ENCODE assay signal across 8 cellular contexts in genomic region chr1:22428672-22429071, GRCh38. TPM values are rescaled to one million over a fixed set of nuclear protein-coding genes. Genes with fewer than 3 reads are reported as not detected.
DNase-seq lines count a peak whose midpoint lies in the region; ATAC-seq and TF ChIP-seq lines count a peak whose summit lies in the region.

No MANE protein-coding gene starts in this region.

- no peaks in the 10 kb centered on the region for H3K79me2 ChIP-seq in SU-DHL-6 (ENCODE audit: insufficient read depth, low read length)

- H2AFZ ChIP-seq in SU-DHL-6 (ENCODE audit: low read depth, low read length, severe bottlenecking) = peak overlapping the region; percentile 65

- CTCF ChIA-PET in Calu3 (lab: Charles Lee) = interaction anchor here (0.6 kb wide), 1 partner anchor 226 kb away, joined by 3 read pairs; no protein-coding TSS in a partner anchor

- no peak for TF ChIP-seq POLR2A in ovary (IDR thresholded peaks at IDR 0.05)

- H3K36me3 ChIP-seq in SU-DHL-6 (ENCODE audit: low read length) (no peaks in the 10 kb centered on the region), ovary (no peaks in the 10 kb centered on the region)

- no peaks in the 10 kb centered on the region for H3F3A ChIP-seq in SU-DHL-6 (ENCODE audit: insufficient read depth)

- H3K27ac ChIP-seq in HL-60 (replicated peaks) = peak overlapping the region; percentile 46
- H3K27ac ChIP-seq in SU-DHL-6 (ENCODE audit: low read depth, low read length) = no peak overlapping the region
- H3K27ac ChIP-seq in ovary = no peak overlapping the region

- DNase-seq in Calu3 (peak; percentile 40), HL-60 (ENCODE audit: low read depth in 1 of 2, low spot score in 1 of 2) (peak; percentile 30 to 63), epithelial cell of esophagus (ENCODE audit: low read depth) (peak; percentile 69), natural killer cell (peak; percentile 20), ovary (no peak)

- H3K27me3 ChIP-seq in HL-60 (ENCODE audit: insufficient read depth, poor library complexity, severe bottlenecking) = no peaks in the 10 kb centered on the region
- H3K27me3 ChIP-seq in SU-DHL-6 (ENCODE audit: low read length) = no peaks in the 10 kb centered on the region
- H3K27me3 ChIP-seq in ovary = no peaks in the 10 kb centered on the region

- H3K4me3 Mint-ChIP-seq in Calu3 (ENCODE audit: low read depth, unreplicated experiment) (peak overlapping the region; percentile 71), natural killer cell (peak overlapping the region; percentile 72)

- peaks cover 7% of the 10 kb centered on the region for H3K4me1 Mint-ChIP-seq in Calu3 (ENCODE audit: low read depth, unreplicated experiment)
- H3K4me1 Mint-ChIP-seq in natural killer cell = peaks cover 4% of the 10 kb centered on the region in 2 donors

- peak overlapping the region; percentile 44 for H3K4me3 ChIP-seq in HL-60 (replicated peaks; ENCODE audit: insufficient read depth, low read length)
- peak overlapping the region; percentile 51 for H3K4me3 ChIP-seq in SU-DHL-6 (ENCODE audit: insufficient read depth, low read length, poor library complexity, severe bottlenecking)
- H3K4me3 ChIP-seq in epithelial cell of esophagus (ENCODE audit: low read length) = peak overlapping the region; percentile 56
- no peak overlapping the region for H3K4me3 ChIP-seq in ovary

- no peaks in the 10 kb centered on the region for H4K20me1 ChIP-seq in SU-DHL-6 (ENCODE audit: low read depth, low read length)

- intact Hi-C loops in Calu3 (cut with micrococcal nuclease; ENCODE audit: unreplicated experiment) = no loop called here
- intact Hi-C loops in natural killer cell (cut with micrococcal nuclease) = loop anchor here (2.0 kb wide), 1 partner anchor 22 kb away; the partner anchor contains the start of gene ZBTB40
- intact Hi-C loops in ovary (cut with DNase I) = loop anchor here in 1 of 4 donors (10.0 kb wide), 1 partner anchor 126 kb away; no protein-coding TSS in a partner anchor

- peak; percentile 59 to 96 (median 88) for ATAC-seq in natural killer cell
- no peak for ATAC-seq in GM21367 (IDR thresholded peaks at IDR 0.05; ENCODE audit: unreplicated experiment)
- ATAC-seq in HG02884 (IDR thresholded peaks at IDR 0.05; ENCODE audit: unreplicated experiment) = no peak

- H3K27me3 Mint-ChIP-seq in Calu3 (ENCODE audit: unreplicated experiment) (no peaks in the 10 kb centered on the region), natural killer cell (ENCODE audit: low read depth in 2 of 2) (peaks cover 0 to 7% of the 10 kb centered on the region in 2 donors)

- peak overlapping the region; percentile 46 for H3K4me2 ChIP-seq in SU-DHL-6 (ENCODE audit: low read depth, low read length, poor library complexity, severe bottlenecking)

- peaks cover 2% of the 10 kb centered on the region for H3K9me3 Mint-ChIP-seq in Calu3 (ENCODE audit: low read depth, unreplicated experiment)
- no peaks in the 10 kb centered on the region for H3K9me3 Mint-ChIP-seq in natural killer cell

- H3K36me3 Mint-ChIP-seq in Calu3 (ENCODE audit: insufficient read depth, unreplicated experiment) (peaks cover 8% of the 10 kb centered on the region), natural killer cell (no peaks in the 10 kb centered on the region)

- no peaks in the 10 kb centered on the region for H3K9me2 ChIP-seq in SU-DHL-6 (replicated peaks; ENCODE audit: insufficient read depth, low read length)

- BruUV-seq in Calu3 (replicated peaks; lab: Mats Ljungman, UMichigan) = no TSS peak

- TF ChIP-seq EP300 in ovary (IDR thresholded peaks at IDR 0.05) = no peak

- H3K4me1 ChIP-seq in ovary (ENCODE audit: insufficient read depth) = no peaks in the 10 kb centered on the region

- H3K9me3 ChIP-seq in SU-DHL-6 (ENCODE audit: insufficient read depth, low read length) (no peaks in the 10 kb centered on the region), ovary (no peaks in the 10 kb centered on the region)

- H3K27ac Mint-ChIP-seq in Calu3 (ENCODE audit: unreplicated experiment) (no peak overlapping the region), natural killer cell (peak overlapping the region in 1 of 2 donors; percentile 10)

- H3K9ac ChIP-seq in SU-DHL-6 (ENCODE audit: low read length) = peak overlapping the region; percentile 4; the same call in 1 of the 2 replicates

- no peak for TF ChIP-seq CTCF in Calu3 (IDR thresholded peaks at IDR 0.05; ENCODE audit: unreplicated experiment)
- TF ChIP-seq CTCF in HL-60 (IDR thresholded peaks at IDR 0.05; ENCODE audit: insufficient read depth, low read length) = no peak
- TF ChIP-seq CTCF in SU-DHL-6 (IDR thresholded peaks at IDR 0.05; ENCODE audit: insufficient read depth, low read length, poor library complexity, severe bottlenecking) = no peak
- no peak for TF ChIP-seq CTCF in epithelial cell of esophagus (IDR thresholded peaks at IDR 0.05; ENCODE audit: insufficient read depth, low read depth, low read length, missing control alignments)
- no peak for TF ChIP-seq CTCF in natural killer cell (IDR thresholded peaks at IDR 0.05)
- no peak for TF ChIP-seq CTCF in ovary (IDR thresholded peaks at IDR 0.05)

- WGBS in ovary, 3 donors = 43 to 61% (median 44%) methylated on average over 5 of the region's 5 CpGs

RNA-seq across cellular contexts. Expression of gene ZBTB40, which starts 23.0 kb away (rescaled TPM):
- 17.8 and 18.7 TPM in 2 replicates for total RNA-seq in Calu3 (2022)
- total RNA-seq in natural killer cell = 10 to 100 TPM; 32.9 to 37.6 (median 36.7) TPM
- total RNA-seq in ovary = 10 to 100 TPM; 11.6 to 26.0 (median 22.9) TPM
- 10 to 100 TPM in 1 of 2 donors, 1 to 10 TPM in 1; 8.3 to 19.1 TPM for polyA plus RNA-seq in ovary

Comparison
In these comparisons a context has a peak if more than half of its experiments do, and no peak if none do; other contexts are left out.
1. DNase-seq: peak in Calu3 (single experiment), HL-60 (2 of 2), epithelial cell of esophagus (single experiment) and natural killer cell (single experiment); none in ovary (0 of 5).
2. ATAC-seq: peak in natural killer cell (3 of 3); none in GM21367 (single experiment) and HG02884 (single experiment).